Comparison of ENCODE assay signal across 23 cellular contexts in genomic region chr5:92180406-92180805, GRCh38.
DNase-seq lines count a peak whose midpoint lies in the region; ATAC-seq, FAIRE-seq and TF ChIP-seq lines count a peak whose summit lies in the region.
"Had no signal": no experiment of that assay in that cellular context is flagged by ENCODE, and none has a peak within 500 bp of the region (broad histone marks: within the 10 kb centered on the region; RNA-seq: fewer than 3 reads in every experiment).

No MANE protein-coding gene starts in this region.

- dilution Hi-C loops in endothelial cell of umbilical vein (cut with MboI; ENCODE audit: extremely low pct_ligation_motif_present, low sequenced_read_pairs) = no loop called here

- H3K4me2 ChIP-seq in endothelial cell of umbilical vein (ENCODE audit: insufficient read depth, low read length) = no peak overlapping the region
- H3K4me2 ChIP-seq: BLaER1 treated with 17β-estradiol and CSF1 and Interleukin-3, amounts not matched to agents 10 nM and 100 nM had no signal

- H3K9me3 Mint-ChIP-seq in activated T-helper 17 cell treated with anti-CD3 and anti-CD28 coated beads, Interleukin-2, amount 50 U/mL, for 72 hours = peaks cover 3% of the 10 kb centered on the region
- H3K9me3 Mint-ChIP-seq: CD4-positive, alpha-beta T cell had no signal

- H3K27me3 ChIP-seq in A673 (replicated peaks; ENCODE audit: insufficient read depth, low read depth, low read length, poor library complexity) = no peaks in the 10 kb centered on the region
- no peaks in the 10 kb centered on the region for H3K27me3 ChIP-seq in endothelial cell of umbilical vein (ENCODE audit: control insufficient read depth in 2 of 2, insufficient read depth in 2 of 2, low read length in 2 of 2)
- H3K27me3 ChIP-seq: BE2C; BLaER1 treated with 17β-estradiol and CSF1 and Interleukin-3, amounts not matched to agents 10 nM and 100 nM had no signal

- H3K9me1 ChIP-seq in endothelial cell of umbilical vein (replicated peaks; ENCODE audit: control insufficient read depth, extremely low read depth, insufficient read depth, low read length) = no peaks in the 10 kb centered on the region

- no peak for TF ChIP-seq CTCF in A673 (conservative IDR thresholded peaks at IDR 0.05; ENCODE audit: low read depth, low read length)
- TF ChIP-seq CTCF in endothelial cell of umbilical vein (IDR thresholded peaks at IDR 0.05; ENCODE audit: extremely low read depth in 1 of 2, insufficient read depth in 1 of 2, low read depth in 1 of 2, low read length in 2 of 2) = no peak

- H3K27ac Mint-ChIP-seq in activated T-helper 17 cell treated with anti-CD3 and anti-CD28 coated beads, Interleukin-2, amount 50 U/mL, for 72 hours = no peak overlapping the region
- H3K27ac Mint-ChIP-seq: CD14-positive monocyte; CD4-positive, alpha-beta T cell; CD8-positive, alpha-beta memory T cell had no signal

- no peak overlapping the region for H3K9ac ChIP-seq in endothelial cell of umbilical vein (replicated peaks; ENCODE audit: extremely low read depth, insufficient read depth, low read length)
- H3K9ac ChIP-seq: BLaER1 treated with 17β-estradiol and CSF1 and Interleukin-3, amounts not matched to agents 10 nM and 100 nM had no signal

- CTCF ChIA-PET in A673 (lab: Charles Lee) = no interaction called here
- CTCF ChIA-PET in HEK293T (lab: Yijun Ruan, JAX) = no interaction called here
- CTCF ChIA-PET in endothelial cell of umbilical vein (lab: Charles Lee) = interaction anchor here (1.3 kb wide), 1 partner anchor 10 kb away, joined by 4 read pairs; no protein-coding TSS in a partner anchor

- H3K9me3 ChIP-seq in A673 (ENCODE audit: low read depth, low read length, poor library complexity, severe bottlenecking) (no peaks in the 10 kb centered on the region), endothelial cell of umbilical vein (replicated peaks; ENCODE audit: control insufficient read depth, insufficient read depth, low read length) (no peaks in the 10 kb centered on the region)
- H3K9me3 ChIP-seq: BE2C; BLaER1 treated with 17β-estradiol and CSF1 and Interleukin-3, amounts not matched to agents 10 nM and 100 nM; HAP-1 had no signal

- H3K27me3 Mint-ChIP-seq in activated T-helper 17 cell treated with anti-CD3 and anti-CD28 coated beads, Interleukin-2, amount 50 U/mL, for 72 hours = no peaks in the 10 kb centered on the region
- H3K27me3 Mint-ChIP-seq: CD4-positive, alpha-beta T cell; CD8-positive, alpha-beta memory T cell had no signal

- H2AFZ ChIP-seq in endothelial cell of umbilical vein (ENCODE audit: low read depth, low read length) = no peak overlapping the region

- H3K4me1 Mint-ChIP-seq in activated T-helper 17 cell treated with anti-CD3 and anti-CD28 coated beads, Interleukin-2, amount 50 U/mL, for 72 hours = no peaks in the 10 kb centered on the region
- H3K4me1 Mint-ChIP-seq: CD14-positive monocyte; CD8-positive, alpha-beta memory T cell had no signal

- BruUV-seq in A673 (replicated peaks; lab: Mats Ljungman, UMichigan) (no TSS peak), endothelial cell of umbilical vein (replicated peaks; lab: Mats Ljungman, UMichigan) (no TSS peak)

- H4K20me1 ChIP-seq in endothelial cell of umbilical vein (replicated peaks; ENCODE audit: control insufficient read depth, extremely low read depth, insufficient read depth, low read length) = no peaks in the 10 kb centered on the region
- H4K20me1 ChIP-seq: BLaER1 treated with 17β-estradiol and CSF1 and Interleukin-3, amounts not matched to agents 10 nM and 100 nM had no signal

- ATAC-seq in activated T-helper 17 cell treated with anti-CD3 and anti-CD28 coated beads, Interleukin-2, amount 50 U/mL, for 72 hours (replicated peaks) = no peak

- H3K36me3 ChIP-seq in A673 (ENCODE audit: insufficient read depth, low read length, poor library complexity, severe bottlenecking) (no peaks in the 10 kb centered on the region), endothelial cell of umbilical vein (ENCODE audit: control insufficient read depth in 2 of 2, extremely low read depth in 1 of 2, insufficient read depth in 2 of 2, low read length in 2 of 2) (no peaks in the 10 kb centered on the region)
- H3K36me3 ChIP-seq: BE2C; BLaER1 treated with 17β-estradiol and CSF1 and Interleukin-3, amounts not matched to agents 10 nM and 100 nM; HAP-1 had no signal

- FAIRE-seq in endothelial cell of umbilical vein (lab: Jason Lieb, UNC) = peak; percentile 56
- FAIRE-seq: D721Med, GM12891, GM18507, H54 had no signal

- no peak for TF ChIP-seq POLR2A in endothelial cell of umbilical vein (IDR thresholded peaks at IDR 0.05; ENCODE audit: low read depth, low read length)

- H3K4me3 Mint-ChIP-seq in activated T-helper 17 cell treated with anti-CD3 and anti-CD28 coated beads, Interleukin-2, amount 50 U/mL, for 72 hours = no peak overlapping the region
- H3K4me3 Mint-ChIP-seq: CD14-positive monocyte; CD4-positive, alpha-beta T cell; CD8-positive, alpha-beta memory T cell had no signal

- H3K4me3 ChIP-seq in A673 (ENCODE audit: low read depth, low read length, poor library complexity, severe bottlenecking) (no peak overlapping the region), endothelial cell of umbilical vein (replicated peaks in 1 of 3; ENCODE audit: insufficient read depth in 1 of 3, low read depth in 1 of 3, low read length in 3 of 3) (no peak overlapping the region)
- H3K4me3 ChIP-seq: BLaER1 treated with 17β-estradiol and CSF1 and Interleukin-3, amounts not matched to agents 10 nM and 100 nM; HAP-1 had no signal

- peaks cover 40% of the 10 kb centered on the region for H3K4me1 ChIP-seq in A673 (ENCODE audit: insufficient read depth, low read length, poor library complexity, severe bottlenecking)
- no peaks in the 10 kb centered on the region for H3K4me1 ChIP-seq in endothelial cell of umbilical vein (ENCODE audit: control insufficient read depth, extremely low read depth, insufficient read depth, low read length)
- H3K4me1 ChIP-seq: BE2C, HAP-1 had no signal

- no peaks in the 10 kb centered on the region for H3K36me3 Mint-ChIP-seq in activated T-helper 17 cell treated with anti-CD3 and anti-CD28 coated beads, Interleukin-2, amount 50 U/mL, for 72 hours (ENCODE audit: low read depth)
- H3K36me3 Mint-ChIP-seq: CD14-positive monocyte; CD8-positive, alpha-beta memory T cell had no signal

- intact Hi-C loops in A673 (cut with micrococcal nuclease; ENCODE audit: unreplicated experiment) = no loop called here
- intact Hi-C loops in endothelial cell of umbilical vein (cut with micrococcal nuclease) = no loop called here

- H3K27ac ChIP-seq in A673 (ENCODE audit: low read depth, low read length, poor library complexity, severe bottlenecking) (peak overlapping the region; percentile 38), endothelial cell of umbilical vein (ENCODE audit: insufficient read depth, low read depth, low read length) (no peak overlapping the region)
- H3K27ac ChIP-seq: BLaER1 treated with 17β-estradiol and CSF1 and Interleukin-3, amounts not matched to agents 10 nM and 100 nM had no signal

- peak; percentile 67 for DNase-seq in A673 (ENCODE audit: low spot score)
- peak; percentile 5 for DNase-seq in HEK293T (ENCODE audit: extremely low spot score)
- DNase-seq in endothelial cell of umbilical vein (ENCODE audit: low read depth, low spot score) = no peak
- DNase-seq in cerebellum (ENCODE audit: low spot score) = no peak
- no peak for DNase-seq in kidney glomerular epithelial cell (lab: John Stamatoyannopoulos, UW)
- DNase-seq: ACHN; AML-193; BE2C; CD4-positive, alpha-beta T cell; CD8-positive, alpha-beta memory T cell; DMS 273 treated with DMSO at 0.1 percent for 48 hours; DMS79; EL; GDM1; GOT3 had no signal

- no peaks in the 10 kb centered on the region for H3K79me2 ChIP-seq in endothelial cell of umbilical vein (ENCODE audit: control insufficient read depth, insufficient read depth, low read length)

- POLR2A ChIA-PET in A673 (lab: Charles Lee; ENCODE audit: low non-redundant PET) = no interaction called here
- POLR2A ChIA-PET in HEK293T (lab: Yijun Ruan, JAX) = no interaction called here
- POLR2A ChIA-PET in endothelial cell of umbilical vein (lab: Charles Lee) = no interaction called here

TF ChIP-seq in HEK293T, 16 proteins besides CTCF, POLR2A, EP300 and RAD21:
- TF ChIP-seq FOXK2 (IDR thresholded peaks at IDR 0.05) (no peak), PKNOX1 (IDR thresholded peaks at IDR 0.05) (peak; percentile 41; the same call in 1 of the 2 replicates)

TF ChIP-seq in endothelial cell of umbilical vein, 7 proteins besides CTCF, POLR2A, EP300 and RAD21:
- TF ChIP-seq FOS (IDR thresholded peaks at IDR 0.05; ENCODE audit: borderline replicate concordance, insufficient read depth, low read length) (no peak), EZH2 (IDR thresholded peaks at IDR 0.05; ENCODE audit: borderline replicate concordance, low read depth, low read length, severe bottlenecking) (no peak), MYC (IDR thresholded peaks at IDR 0.05; ENCODE audit: low read depth, low read length) (no peak), POLR2AphosphoS5 (IDR thresholded peaks at IDR 0.05; ENCODE audit: insufficient read depth, low read depth, low read length) (no peak), GATA2 (IDR thresholded peaks at IDR 0.05; ENCODE audit: insufficient read depth, insufficient read length, low read depth, low read length) (no peak), MAX (IDR thresholded peaks at IDR 0.05; ENCODE audit: insufficient read depth, insufficient read length) (no peak), JUN (IDR thresholded peaks at IDR 0.05; ENCODE audit: borderline replicate concordance, insufficient read depth, insufficient read length, low read depth) (no peak)
TF ChIP-seq in endothelial cell of umbilical vein: peak in this region for 0.

Comparison
In these comparisons a context has a peak if more than half of its experiments do, and no peak if none do; other contexts are left out.
1. DNase-seq: peak in A673 (single experiment) and HEK293T (single experiment); none in endothelial cell of umbilical vein (single experiment), cerebellum (single experiment) and kidney glomerular epithelial cell (single experiment).